1 cellular context compared by ENCODE assay signal in genomic region chr20:18507218-18508191, GRCh38.
TF ChIP-seq lines count a peak whose summit lies in the region.

TSS of gene SEC23B (plus strand) at chr20:18507940. CDS start at chr20:18510836, 2,896 bp downstream.

TF ChIP-seq in IMR-90, 13 proteins besides CTCF, POLR2A, EP300 and RAD21:
- TF ChIP-seq, protein P1, sequence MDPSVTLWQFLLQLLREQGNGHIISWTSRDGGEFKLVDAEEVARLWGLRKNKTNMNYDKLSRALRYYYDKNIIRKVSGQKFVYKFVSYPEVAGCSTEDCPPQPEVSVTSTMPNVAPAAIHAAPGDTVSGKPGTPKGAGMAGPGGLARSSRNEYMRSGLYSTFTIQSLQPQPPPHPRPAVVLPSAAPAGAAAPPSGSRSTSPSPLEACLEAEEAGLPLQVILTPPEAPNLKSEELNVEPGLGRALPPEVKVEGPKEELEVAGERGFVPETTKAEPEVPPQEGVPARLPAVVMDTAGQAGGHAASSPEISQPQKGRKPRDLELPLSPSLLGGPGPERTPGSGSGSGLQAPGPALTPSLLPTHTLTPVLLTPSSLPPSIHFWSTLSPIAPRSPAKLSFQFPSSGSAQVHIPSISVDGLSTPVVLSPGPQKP (IDR thresholded peaks at IDR 0.05; ENCODE audit: borderline replicate concordance, low read depth, low read length): no peak
- TF ChIP-seq MXI1 (IDR thresholded peaks at IDR 0.05; ENCODE audit: borderline replicate concordance, low read depth, low read length) (peak; percentile 77; the same call in 1 of the 2 replicates), FOS (IDR thresholded peaks at IDR 0.05; ENCODE audit: low read depth, low read length) (peak; percentile 17; the same call in 1 of the 2 replicates), CEBPB (IDR thresholded peaks at IDR 0.05; ENCODE audit: low read depth, low read length) (0 out of 2 replicates have a peak, but pooled peaks have one; percentile 1), SMC3 (IDR thresholded peaks at IDR 0.05; ENCODE audit: low read depth, low read length) (no peak), NFE2L2 (IDR thresholded peaks at IDR 0.05; ENCODE audit: low read depth, low read length) (no peak), MAZ (IDR thresholded peaks at IDR 0.05; ENCODE audit: borderline replicate concordance, low read depth, low read length) (peak; percentile 70; the same call in 1 of the 2 replicates), RFX5 (IDR thresholded peaks at IDR 0.05; ENCODE audit: low read depth, low read length) (no peak), BHLHE40 (IDR thresholded peaks at IDR 0.05; ENCODE audit: low read depth, low read length) (no peak), RCOR1 (IDR thresholded peaks at IDR 0.05; ENCODE audit: insufficient replicate concordance, low read length) (peak; percentile 90)
